1 cellular context compared by ENCODE assay signal in genomic region chr6:28081486-28081751, GRCh38.
TF ChIP-seq lines count a peak whose summit lies in the region.

No MANE protein-coding gene starts in this region.

TF ChIP-seq in HEK293, 187 proteins besides CTCF, POLR2A, EP300 and RAD21 (continued from another document):
- TF ChIP-seq ZBTB11 (tag by site-specific recombination; conservative IDR thresholded peaks at IDR 0.05; ENCODE audit: low read depth): no peak
- TF ChIP-seq ZNF266 (tag by site-specific recombination; IDR thresholded peaks at IDR 0.05; ENCODE audit: low read depth): no peak
- TF ChIP-seq ZNF585B (tag by site-specific recombination; IDR thresholded peaks at IDR 0.05): no peak
- no peak for TF ChIP-seq ZNF433 (tag by site-specific recombination; IDR thresholded peaks at IDR 0.05; ENCODE audit: low read depth)
- TF ChIP-seq INSM2 (tag by site-specific recombination; IDR thresholded peaks at IDR 0.05): no peak
- TF ChIP-seq ZNF600 (tag by site-specific recombination; IDR thresholded peaks at IDR 0.05): no peak
- TF ChIP-seq ZNF394 (tag by site-specific recombination; IDR thresholded peaks at IDR 0.05; ENCODE audit: borderline replicate concordance): no peak
- no peak for TF ChIP-seq ZNF121 (tag by site-specific recombination; IDR thresholded peaks at IDR 0.05)
- no peak for TF ChIP-seq ZSCAN16 (tag by site-specific recombination; IDR thresholded peaks at IDR 0.05)
TF ChIP-seq in HEK293: peak in this region for 3.
